Comparison of ENCODE assay signal across 33 cellular contexts in genomic region chr11:107743161-107743560, GRCh38. TPM values are rescaled to one million over a fixed set of nuclear protein-coding genes. Genes with fewer than 3 reads are reported as not detected.
"Had no signal": no experiment of that assay in that cellular context is flagged by ENCODE, and none has a peak within 500 bp of the region (broad histone marks: within the 10 kb centered on the region; RNA-seq: fewer than 3 reads in every experiment).

No MANE protein-coding gene starts in this region.

- DNase-seq: activated CD4-positive, alpha-beta T cell treated with anti-CD3 and anti-CD28 coated beads, Interleukin-2, amount 10 ng/mL, durations not matched to agents 7 days and 5 days; activated CD8-positive, alpha-beta memory T cell treated with anti-CD3 and anti-CD28 coated beads, Interleukin-2, amount 10 ng/mL, durations not matched to agents 7 days and 5 days; activated CD8-positive, alpha-beta T cell treated with anti-CD3 and anti-CD28 coated beads for 36 hours; activated gamma-delta T cell treated with Interleukin-2 at 50 U/mL for 16 hours; activated T-cell treated with anti-CD3 and anti-CD28 coated beads for 4 hours; adrenal gland; brain microvascular endothelial cell; colonic mucosa; effector memory CD8-positive, alpha-beta T cell; heart left ventricle; left cardiac atrium; naive B cell; occipital lobe; posterior cingulate gyrus; stimulated activated CD4-positive, alpha-beta T cell treated with anti-CD3 and anti-CD28 coated beads, Interleukin-2, amount 100 ng/mL, for 48 hours; stimulated activated CD8-positive, alpha-beta memory T cell treated with anti-CD3 and anti-CD28 coated beads, Interleukin-4, amount 100 ng/mL, for 48 hours; stimulated activated naive B cell treated with anti-CD40 and anti-IgM and Interleukin-4, amounts not matched to agents 10 μg/mL and 1 μg/mL and 100 μg/mL, for 72 hours; testis; trophoblast cell had no signal

- H3K27ac Mint-ChIP-seq: activated CD4-positive, alpha-beta T cell treated with anti-CD3 and anti-CD28 coated beads, Interleukin-2, amount 10 ng/mL, durations not matched to agents 7 days and 5 days; activated CD8-positive, alpha-beta memory T cell treated with anti-CD3 and anti-CD28 coated beads, Interleukin-2, amount 10 ng/mL, durations not matched to agents 7 days and 5 days; activated CD8-positive, alpha-beta T cell treated with anti-CD3 and anti-CD28 coated beads for 36 hours; activated T-helper 1 cell treated with anti-CD3 and anti-CD28 coated beads, Interleukin-12 subunit alpha, Interleukin-12 subunit beta, Interleukin-2, Interleukin-4 antibody, amounts not matched to agents 30 ng/mL and 10 ng/mL and 1 ng/mL, durations not matched to agents 14 hours and 24 hours and 36 hours; effector memory CD8-positive, alpha-beta T cell; memory B cell; stimulated activated naive B cell treated with anti-CD40 and anti-IgM and Interleukin-4, amounts not matched to agents 10 μg/mL and 1 μg/mL and 100 μg/mL, for 72 hours had no signal

- H3K27ac ChIP-seq: adrenal gland, ascending aorta, brain microvascular endothelial cell, colonic mucosa, dorsolateral prefrontal cortex, gastroesophageal sphincter, heart left ventricle, testis, vagina had no signal

- H3K27me3 ChIP-seq: adrenal gland, ascending aorta, brain microvascular endothelial cell, colonic mucosa, gastroesophageal sphincter, testis, vagina had no signal

- H3K36me3 ChIP-seq: adrenal gland, ascending aorta, brain microvascular endothelial cell, colonic mucosa, gastroesophageal sphincter, heart left ventricle, vagina had no signal

- H3K4me3 ChIP-seq: adrenal gland, ascending aorta, colonic mucosa, dorsolateral prefrontal cortex, gastroesophageal sphincter, heart left ventricle, testis, vagina had no signal

- H3K36me3 Mint-ChIP-seq: activated CD8-positive, alpha-beta memory T cell treated with anti-CD3 and anti-CD28 coated beads, Interleukin-2, amount 10 ng/mL, durations not matched to agents 7 days and 5 days; memory B cell; stimulated activated naive B cell treated with anti-CD40 and anti-IgM and Interleukin-4, amounts not matched to agents 10 μg/mL and 1 μg/mL and 100 μg/mL, for 72 hours had no signal

- H3K4me1 Mint-ChIP-seq: activated CD4-positive, alpha-beta T cell treated with anti-CD3 and anti-CD28 coated beads, Interleukin-2, amount 10 ng/mL, durations not matched to agents 7 days and 5 days; activated CD8-positive, alpha-beta memory T cell treated with anti-CD3 and anti-CD28 coated beads, Interleukin-2, amount 10 ng/mL, durations not matched to agents 7 days and 5 days; activated naive CD4-positive, alpha-beta T cell treated with anti-CD3 and anti-CD28 coated beads, Interleukin-2, amount 50 U/mL, for 24 hours; memory B cell; naive B cell had no signal

- H3K9me3 Mint-ChIP-seq: activated CD4-positive, alpha-beta T cell treated with anti-CD3 and anti-CD28 coated beads, Interleukin-2, amount 10 ng/mL, durations not matched to agents 7 days and 5 days; activated CD8-positive, alpha-beta T cell treated with anti-CD3 and anti-CD28 coated beads for 36 hours; activated T-helper 1 cell treated with anti-CD3 and anti-CD28 coated beads, Interleukin-12 subunit alpha, Interleukin-12 subunit beta, Interleukin-2, Interleukin-4 antibody, amounts not matched to agents 30 ng/mL and 10 ng/mL and 1 ng/mL, durations not matched to agents 14 hours and 24 hours and 36 hours; effector memory CD8-positive, alpha-beta T cell; memory B cell; stimulated activated naive B cell treated with anti-CD40 and anti-IgM and Interleukin-4, amounts not matched to agents 10 μg/mL and 1 μg/mL and 100 μg/mL, for 72 hours had no signal

- ATAC-seq: activated CD4-positive, CD25-positive, alpha-beta regulatory T cell treated with anti-CD3 and anti-CD28 coated beads, Interleukin-2, amount 50 U/mL, for 24 hours; activated CD8-positive, alpha-beta memory T cell treated with anti-CD3 and anti-CD28 coated beads, Interleukin-2, amount 10 ng/mL, durations not matched to agents 7 days and 5 days; activated CD8-positive, alpha-beta T cell treated with anti-CD3 and anti-CD28 coated beads for 36 hours; effector memory CD8-positive, alpha-beta T cell; esophagus mucosa; gastroesophageal sphincter; heart left ventricle; left cardiac atrium; sciatic nerve; stimulated activated naive B cell treated with anti-CD40 and anti-IgM and Interleukin-4, amounts not matched to agents 10 μg/mL and 1 μg/mL and 100 μg/mL, for 72 hours had no signal

- H3K4me1 ChIP-seq: adrenal gland, ascending aorta, colonic mucosa, heart left ventricle, testis, vagina had no signal

- H3K4me3 Mint-ChIP-seq: activated CD4-positive, alpha-beta T cell treated with anti-CD3 and anti-CD28 coated beads, Interleukin-2, amount 10 ng/mL, durations not matched to agents 7 days and 5 days; activated CD8-positive, alpha-beta memory T cell treated with anti-CD3 and anti-CD28 coated beads, Interleukin-2, amount 10 ng/mL, durations not matched to agents 7 days and 5 days; activated CD8-positive, alpha-beta T cell treated with anti-CD3 and anti-CD28 coated beads for 36 hours; activated naive CD4-positive, alpha-beta T cell treated with anti-CD3 and anti-CD28 coated beads, Interleukin-2, amount 50 U/mL, for 24 hours; activated T-helper 1 cell treated with anti-CD3 and anti-CD28 coated beads, Interleukin-12 subunit alpha, Interleukin-12 subunit beta, Interleukin-2, Interleukin-4 antibody, amounts not matched to agents 30 ng/mL and 10 ng/mL and 1 ng/mL, durations not matched to agents 14 hours and 24 hours and 36 hours; effector memory CD8-positive, alpha-beta T cell; memory B cell; naive B cell; neural crest cell; stimulated activated naive B cell treated with anti-CD40 and anti-IgM and Interleukin-4, amounts not matched to agents 10 μg/mL and 1 μg/mL and 100 μg/mL, for 72 hours had no signal

- H3K9me3 ChIP-seq: adrenal gland, ascending aorta, colonic mucosa, gastroesophageal sphincter, testis, vagina had no signal

RNA-seq across cellular contexts. Expression of gene SLN, which starts 31.3 kb away (rescaled TPM):
- total RNA-seq: activated CD4-positive, alpha-beta T cell treated with anti-CD3 and anti-CD28 coated beads, Interleukin-2, amount 10 ng/mL, durations not matched to agents 7 days and 5 days; activated CD8-positive, alpha-beta memory T cell treated with anti-CD3 and anti-CD28 coated beads, Interleukin-2, amount 10 ng/mL, durations not matched to agents 7 days and 5 days; activated CD8-positive, alpha-beta T cell treated with anti-CD3 and anti-CD28 coated beads for 36 hours; activated T-helper 1 cell treated with anti-CD3 and anti-CD28 coated beads, Interleukin-12 subunit alpha, Interleukin-12 subunit beta, Interleukin-2, Interleukin-4 antibody, amounts not matched to agents 30 ng/mL and 10 ng/mL and 1 ng/mL, durations not matched to agents 14 hours and 24 hours and 36 hours; ascending aorta; colonic mucosa; endothelial cell of umbilical vein; mononuclear cell; neural crest cell; sciatic nerve; T-helper 2 cell treated with Interferon-gamma antibody and Interleukin-4, amounts not matched to agents 100 ng/mL and 5 ng/mL, for 36 hours; testis; vagina had no signal
